1 cellular context compared by ENCODE assay signal in the genomic region with DNA sequence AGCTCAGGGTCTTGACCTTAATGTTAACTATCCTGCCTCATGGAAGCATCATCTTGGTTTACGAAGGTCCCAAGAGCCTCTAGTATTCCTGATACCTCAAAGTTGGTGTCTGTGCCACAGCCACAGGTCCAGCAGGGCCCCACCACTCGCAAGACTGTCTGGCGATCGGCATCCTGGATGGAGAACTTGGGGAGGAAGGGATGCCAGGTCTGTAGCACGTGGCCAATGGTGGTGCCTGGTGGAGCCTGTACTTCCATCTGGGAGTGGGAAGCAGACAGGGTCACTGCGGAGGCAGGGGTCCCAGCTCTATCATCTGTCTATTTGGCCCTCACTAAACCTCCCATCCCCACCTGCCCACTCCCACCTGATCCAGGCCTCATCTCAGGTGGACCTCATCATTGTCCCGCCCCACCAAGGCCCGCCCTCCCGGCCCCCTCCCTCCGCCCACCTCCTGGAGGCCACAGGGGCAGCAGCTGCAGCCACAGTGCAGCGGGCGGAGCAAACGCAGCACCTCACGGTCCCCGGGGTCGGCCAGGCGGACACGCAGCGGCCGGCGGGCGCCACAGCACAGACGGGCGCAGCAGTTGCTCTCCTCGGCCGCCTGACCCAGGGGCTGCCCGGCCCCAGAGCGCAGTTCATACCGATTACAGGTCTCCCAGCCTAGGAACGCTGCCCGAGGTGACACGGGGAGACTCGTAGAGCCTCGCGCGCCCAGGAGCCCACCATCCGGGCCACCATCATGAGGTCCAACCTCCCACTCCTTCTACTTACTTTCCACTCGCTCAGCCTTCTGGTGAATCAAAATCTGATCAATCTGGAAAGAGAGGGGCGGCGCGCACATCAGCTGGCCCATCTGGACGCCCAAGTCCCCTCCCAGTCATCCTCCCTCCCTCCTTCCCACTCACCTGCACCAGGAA.
TF ChIP-seq lines count a peak whose summit lies in the region.

No MANE protein-coding gene starts in this region.

TF ChIP-seq in GM12878, 131 proteins besides CTCF, POLR2A, EP300 and RAD21:
- TF ChIP-seq SMARCA5 (IDR thresholded peaks at IDR 0.05) = no peak
- TF ChIP-seq ATF7 (IDR thresholded peaks at IDR 0.05; ENCODE audit: low read depth) = no peak
- no peak for TF ChIP-seq KAT2A (conservative IDR thresholded peaks at IDR 0.05; ENCODE audit: control insufficient read depth, low read depth, low read length)
- TF ChIP-seq SIN3A (IDR thresholded peaks at IDR 0.05; ENCODE audit: low read depth, low read length) = no peak
- no peak for TF ChIP-seq MEF2B (IDR thresholded peaks at IDR 0.05; ENCODE audit: partially characterized antibody, poor library complexity, severe bottlenecking)
- TF ChIP-seq CHD2 (IDR thresholded peaks at IDR 0.05; ENCODE audit: borderline replicate concordance, low read depth, low read length) = no peak
- TF ChIP-seq JUND (IDR thresholded peaks at IDR 0.05; ENCODE audit: low read depth, low read length) = no peak
- TF ChIP-seq, protein P1, sequence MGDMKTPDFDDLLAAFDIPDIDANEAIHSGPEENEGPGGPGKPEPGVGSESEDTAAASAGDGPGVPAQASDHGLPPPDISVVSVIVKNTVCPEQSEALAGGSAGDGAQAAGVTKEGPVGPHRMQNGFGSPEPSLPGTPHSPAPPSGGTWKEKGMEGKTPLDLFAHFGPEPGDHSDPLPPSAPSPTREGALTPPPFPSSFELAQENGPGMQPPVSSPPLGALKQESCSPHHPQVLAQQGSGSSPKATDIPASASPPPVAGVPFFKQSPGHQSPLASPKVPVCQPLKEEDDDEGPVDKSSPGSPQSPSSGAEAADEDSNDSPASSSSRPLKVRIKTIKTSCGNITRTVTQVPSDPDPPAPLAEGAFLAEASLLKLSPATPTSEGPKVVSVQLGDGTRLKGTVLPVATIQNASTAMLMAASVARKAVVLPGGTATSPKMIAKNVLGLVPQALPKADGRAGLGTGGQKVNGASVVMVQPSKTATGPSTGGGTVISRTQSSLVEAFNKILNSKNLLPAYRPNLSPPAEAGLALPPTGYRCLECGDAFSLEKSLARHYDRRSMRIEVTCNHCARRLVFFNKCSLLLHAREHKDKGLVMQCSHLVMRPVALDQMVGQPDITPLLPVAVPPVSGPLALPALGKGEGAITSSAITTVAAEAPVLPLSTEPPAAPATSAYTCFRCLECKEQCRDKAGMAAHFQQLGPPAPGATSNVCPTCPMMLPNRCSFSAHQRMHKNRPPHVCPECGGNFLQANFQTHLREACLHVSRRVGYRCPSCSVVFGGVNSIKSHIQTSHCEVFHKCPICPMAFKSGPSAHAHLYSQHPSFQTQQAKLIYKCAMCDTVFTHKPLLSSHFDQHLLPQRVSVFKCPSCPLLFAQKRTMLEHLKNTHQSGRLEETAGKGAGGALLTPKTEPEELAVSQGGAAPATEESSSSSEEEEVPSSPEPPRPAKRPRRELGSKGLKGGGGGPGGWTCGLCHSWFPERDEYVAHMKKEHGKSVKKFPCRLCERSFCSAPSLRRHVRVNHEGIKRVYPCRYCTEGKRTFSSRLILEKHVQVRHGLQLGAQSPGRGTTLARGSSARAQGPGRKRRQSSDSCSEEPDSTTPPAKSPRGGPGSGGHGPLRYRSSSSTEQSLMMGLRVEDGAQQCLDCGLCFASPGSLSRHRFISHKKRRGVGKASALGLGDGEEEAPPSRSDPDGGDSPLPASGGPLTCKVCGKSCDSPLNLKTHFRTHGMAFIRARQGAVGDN (IDR thresholded peaks at IDR 0.05) = no peak
- TF ChIP-seq, protein P2, sequence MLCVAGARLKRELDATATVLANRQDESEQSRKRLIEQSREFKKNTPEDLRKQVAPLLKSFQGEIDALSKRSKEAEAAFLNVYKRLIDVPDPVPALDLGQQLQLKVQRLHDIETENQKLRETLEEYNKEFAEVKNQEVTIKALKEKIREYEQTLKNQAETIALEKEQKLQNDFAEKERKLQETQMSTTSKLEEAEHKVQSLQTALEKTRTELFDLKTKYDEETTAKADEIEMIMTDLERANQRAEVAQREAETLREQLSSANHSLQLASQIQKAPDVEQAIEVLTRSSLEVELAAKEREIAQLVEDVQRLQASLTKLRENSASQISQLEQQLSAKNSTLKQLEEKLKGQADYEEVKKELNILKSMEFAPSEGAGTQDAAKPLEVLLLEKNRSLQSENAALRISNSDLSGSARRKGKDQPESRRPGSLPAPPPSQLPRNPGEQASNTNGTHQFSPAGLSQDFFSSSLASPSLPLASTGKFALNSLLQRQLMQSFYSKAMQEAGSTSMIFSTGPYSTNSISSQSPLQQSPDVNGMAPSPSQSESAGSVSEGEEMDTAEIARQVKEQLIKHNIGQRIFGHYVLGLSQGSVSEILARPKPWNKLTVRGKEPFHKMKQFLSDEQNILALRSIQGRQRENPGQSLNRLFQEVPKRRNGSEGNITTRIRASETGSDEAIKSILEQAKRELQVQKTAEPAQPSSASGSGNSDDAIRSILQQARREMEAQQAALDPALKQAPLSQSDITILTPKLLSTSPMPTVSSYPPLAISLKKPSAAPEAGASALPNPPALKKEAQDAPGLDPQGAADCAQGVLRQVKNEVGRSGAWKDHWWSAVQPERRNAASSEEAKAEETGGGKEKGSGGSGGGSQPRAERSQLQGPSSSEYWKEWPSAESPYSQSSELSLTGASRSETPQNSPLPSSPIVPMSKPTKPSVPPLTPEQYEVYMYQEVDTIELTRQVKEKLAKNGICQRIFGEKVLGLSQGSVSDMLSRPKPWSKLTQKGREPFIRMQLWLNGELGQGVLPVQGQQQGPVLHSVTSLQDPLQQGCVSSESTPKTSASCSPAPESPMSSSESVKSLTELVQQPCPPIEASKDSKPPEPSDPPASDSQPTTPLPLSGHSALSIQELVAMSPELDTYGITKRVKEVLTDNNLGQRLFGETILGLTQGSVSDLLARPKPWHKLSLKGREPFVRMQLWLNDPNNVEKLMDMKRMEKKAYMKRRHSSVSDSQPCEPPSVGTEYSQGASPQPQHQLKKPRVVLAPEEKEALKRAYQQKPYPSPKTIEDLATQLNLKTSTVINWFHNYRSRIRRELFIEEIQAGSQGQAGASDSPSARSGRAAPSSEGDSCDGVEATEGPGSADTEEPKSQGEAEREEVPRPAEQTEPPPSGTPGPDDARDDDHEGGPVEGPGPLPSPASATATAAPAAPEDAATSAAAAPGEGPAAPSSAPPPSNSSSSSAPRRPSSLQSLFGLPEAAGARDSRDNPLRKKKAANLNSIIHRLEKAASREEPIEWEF (IDR thresholded peaks at IDR 0.05; ENCODE audit: insufficient replicate concordance, low read depth, low read length) = no peak
- TF ChIP-seq ETV6 (conservative IDR thresholded peaks at IDR 0.05 in 1 of 2, IDR thresholded peaks at IDR 0.05 in 1 of 2; ENCODE audit: borderline replicate concordance in 1 of 2, low read depth in 1 of 2) = no peak
- no peak for TF ChIP-seq HDGF (IDR thresholded peaks at IDR 0.05)
- no peak for TF ChIP-seq BRCA1 (IDR thresholded peaks at IDR 0.05; ENCODE audit: low read depth, low read length)
- TF ChIP-seq BMI1 (IDR thresholded peaks at IDR 0.05; ENCODE audit: borderline replicate concordance) = no peak
- TF ChIP-seq, protein P3, sequence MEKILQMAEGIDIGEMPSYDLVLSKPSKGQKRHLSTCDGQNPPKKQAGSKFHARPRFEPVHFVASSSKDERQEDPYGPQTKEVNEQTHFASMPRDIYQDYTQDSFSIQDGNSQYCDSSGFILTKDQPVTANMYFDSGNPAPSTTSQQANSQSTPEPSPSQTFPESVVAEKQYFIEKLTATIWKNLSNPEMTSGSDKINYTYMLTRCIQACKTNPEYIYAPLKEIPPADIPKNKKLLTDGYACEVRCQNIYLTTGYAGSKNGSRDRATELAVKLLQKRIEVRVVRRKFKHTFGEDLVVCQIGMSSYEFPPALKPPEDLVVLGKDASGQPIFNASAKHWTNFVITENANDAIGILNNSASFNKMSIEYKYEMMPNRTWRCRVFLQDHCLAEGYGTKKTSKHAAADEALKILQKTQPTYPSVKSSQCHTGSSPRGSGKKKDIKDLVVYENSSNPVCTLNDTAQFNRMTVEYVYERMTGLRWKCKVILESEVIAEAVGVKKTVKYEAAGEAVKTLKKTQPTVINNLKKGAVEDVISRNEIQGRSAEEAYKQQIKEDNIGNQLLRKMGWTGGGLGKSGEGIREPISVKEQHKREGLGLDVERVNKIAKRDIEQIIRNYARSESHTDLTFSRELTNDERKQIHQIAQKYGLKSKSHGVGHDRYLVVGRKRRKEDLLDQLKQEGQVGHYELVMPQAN (conservative IDR thresholded peaks at IDR 0.05) = no peak
- TF ChIP-seq SUZ12 (IDR thresholded peaks at IDR 0.05; ENCODE audit: unreplicated experiment) = no peak
TF ChIP-seq in GM12878: peak in this region for 0.
